In the genomic region with DNA sequence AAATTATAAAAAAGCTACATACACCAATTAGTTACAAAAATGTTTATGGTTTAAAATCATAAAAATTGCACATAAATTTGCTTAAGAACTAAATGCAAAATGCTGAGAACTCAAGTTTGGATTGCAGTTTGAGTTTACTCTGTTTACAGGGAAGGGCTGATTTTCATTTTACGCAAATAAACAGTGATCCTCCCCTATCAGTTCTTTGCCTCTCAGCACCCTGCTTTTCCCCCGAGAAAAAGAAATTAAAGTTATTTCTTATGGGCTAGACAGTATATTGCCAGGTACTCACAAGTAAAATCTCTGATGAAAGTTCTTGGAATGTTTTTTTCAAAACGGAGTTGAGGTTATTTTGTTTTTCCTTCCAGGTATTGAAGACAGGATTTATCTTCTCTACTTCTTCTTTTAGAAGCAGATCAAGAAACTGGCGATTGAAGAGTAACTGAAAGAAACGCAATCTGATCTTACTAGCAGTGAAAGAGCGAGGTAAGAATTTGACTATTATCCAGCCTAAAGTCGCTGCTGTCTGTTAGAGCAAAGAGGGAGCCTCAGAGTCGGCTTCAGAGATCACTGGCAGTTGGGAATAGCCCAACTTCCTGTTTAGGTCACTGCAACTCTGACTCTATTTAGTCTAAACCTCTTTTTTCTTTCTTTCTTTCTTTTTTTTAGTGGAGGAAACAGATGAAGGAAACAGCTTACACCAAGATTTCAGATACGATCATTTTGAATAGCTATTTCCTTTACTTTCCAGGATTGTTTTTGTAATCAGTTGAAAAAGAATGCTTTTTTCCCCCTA, we compare ENCODE assay signal across 8 cellular contexts. TPM values are rescaled to one million over a fixed set of nuclear protein-coding genes. Genes with fewer than 3 reads are reported as not detected.
A peak's percentile ranks its signal among the peaks of the same experiment; 100 is the strongest.
DNase-seq lines count a peak whose midpoint lies in the region; ATAC-seq, FAIRE-seq and TF ChIP-seq lines count a peak whose summit lies in the region.

A gene (minus strand): TSS at position 528 of the 796 bp plus-strand sequence. CDS start 50,667 bp downstream, outside the sequence.

- no peaks in the 10 kb centered on the region for H3K27me3 ChIP-seq in brain microvascular endothelial cell (replicated peaks)

- TF ChIP-seq CTCF in brain microvascular endothelial cell (IDR thresholded peaks at IDR 0.05; ENCODE audit: low read depth, low read length, missing control alignments) (no peak), kidney (IDR thresholded peaks at IDR 0.05; ENCODE audit: borderline replicate concordance, extremely low read depth, insufficient read depth) (no peak)

- peak within 1 kb of the TSS; percentile 99 for H3K27ac ChIP-seq in brain microvascular endothelial cell
- H3K27ac ChIP-seq in kidney (ENCODE audit: low read depth in 2 of 2, low read length in 2 of 2): peak within 1 kb of the TSS; percentile 53 to 78

- H3K36me3 ChIP-seq in brain microvascular endothelial cell (replicated peaks) (peaks cover 10% of the 10 kb centered on the region), kidney (ENCODE audit: control insufficient read depth in 1 of 2, insufficient read depth in 2 of 2, low read length in 2 of 2) (no peaks in the 10 kb centered on the region)

- peak; percentile 6 for FAIRE-seq in kidney (lab: Jason Lieb, UNC)

- H3K9me3 ChIP-seq in kidney (ENCODE audit: control insufficient read depth in 1 of 2, low read length in 2 of 2): no peaks in the 10 kb centered on the region

- ATAC-seq in HG03097 (IDR thresholded peaks at IDR 0.05; ENCODE audit: low FRiP score, unreplicated experiment): no peak

- H3K9ac ChIP-seq in kidney (ENCODE audit: low read length in 2 of 2): peak within 1 kb of the TSS; percentile 65 to 78

- intact Hi-C loops in kidney (cut with DNase I): no loop called here

- H3K4me3 ChIP-seq in brain microvascular endothelial cell (ENCODE audit: low read depth, low read length) (peak within 1 kb of the TSS; percentile 71), kidney (ENCODE audit: low read length in 2 of 2) (peak within 1 kb of the TSS; percentile 71 to 88)

- in situ Hi-C loops in brain microvascular endothelial cell (cut with HindIII; ENCODE audit: low pct_ligation_motif_present, low sequenced_read_pairs): no loop called here

- H3K4me1 ChIP-seq in kidney (ENCODE audit: control insufficient read depth in 1 of 2, insufficient read depth in 1 of 2, low read depth in 1 of 2, low read length in 2 of 2): peaks cover 0 to 22% of the 10 kb centered on the region in 2 donors

- peak; percentile 65 for DNase-seq in AG08395 (ENCODE audit: low spot score)
- peak; percentile 42 for DNase-seq in HuH-7.5 (ENCODE audit: low spot score)
- DNase-seq in brain microvascular endothelial cell: peak; percentile 73
- DNase-seq in kidney: no peak
- peak; percentile 73 for DNase-seq in stromal cell of bone marrow (ENCODE audit: low read depth)
- DNase-seq in stimulated activated CD4-positive, alpha-beta T cell treated with anti-CD3 and anti-CD28 coated beads, Interleukin-2, amount 100 ng/mL, for 48 hours: no peak
- no peak for DNase-seq in Ammon's horn (ENCODE audit: low spot score)

RNA-seq across cellular contexts. Expression of the gene that starts here (rescaled TPM):
- 266 TPM for total RNA-seq in kidney
- polyA plus RNA-seq in kidney (ENCODE audit: insufficient read depth, low read depth, low replicate concordance): 26.2 TPM

Comparison
In these comparisons a context has a peak if more than half of its experiments do, and no peak if none do; other contexts are left out.
1. DNase-seq: peak in AG08395 (single experiment), HuH-7.5 (single experiment), brain microvascular endothelial cell (single experiment) and stromal cell of bone marrow (single experiment); none in kidney (single experiment), stimulated activated CD4-positive, alpha-beta T cell treated with anti-CD3 and anti-CD28 coated beads, Interleukin-2, amount 100 ng/mL, for 48 hours (0 of 2) and Ammon's horn (single experiment).